Comparison of ENCODE assay signal across 16 cellular contexts in genomic region chr18:45588284-45588683, GRCh38. TPM values are rescaled to one million over a fixed set of nuclear protein-coding genes. Genes with fewer than 3 reads are reported as not detected.
A peak's percentile ranks its signal among the peaks of the same experiment; 100 is the strongest.
DNase-seq lines count a peak whose midpoint lies in the region; ATAC-seq and TF ChIP-seq lines count a peak whose summit lies in the region.
"Had no signal": no experiment of that assay in that cellular context is flagged by ENCODE, and none has a peak within 500 bp of the region (broad histone marks: within the 10 kb centered on the region; RNA-seq: fewer than 3 reads in every experiment).

No MANE protein-coding gene starts in this region.

- ATAC-seq in heart left ventricle (peak in 3 of 4 donors; percentile 17 to 69 (median 31)), HG02610 (IDR thresholded peaks at IDR 0.05; ENCODE audit: unreplicated experiment) (no peak)
- ATAC-seq: foreskin keratinocyte, left lobe of liver had no signal

- DNase-seq in AG08396 (ENCODE audit: low spot score) (peak; percentile 16), RPMI7951 (ENCODE audit: low read depth) (peak; percentile 84), heart left ventricle (peak in 1 of 5 donors; percentile 22), sigmoid colon (no peak), NCI-H1048 (lab: John Stamatoyannopoulos, UW) (no peak), NCI-H2171 treated with DMSO at 0.1 percent for 48 hours (lab: John Stamatoyannopoulos, UW) (no peak), endothelial cell (ENCODE audit: low spot score) (no peak)
- DNase-seq: activated gamma-delta T cell, AML-193, foreskin keratinocyte, GF-D8, NCI-H187, ovary had no signal

- no peaks in the 10 kb centered on the region for H3K36me3 Mint-ChIP-seq in endothelial cell (ENCODE audit: low read depth, unreplicated experiment)

- H3K9me3 ChIP-seq in heart left ventricle (peaks cover 0 to 8% (median 0%) of the 10 kb centered on the region in 12 donors), sigmoid colon (no peaks in the 10 kb centered on the region)
- H3K9me3 ChIP-seq: ovary had no signal

- H3K36me3 ChIP-seq in heart left ventricle, result no peaks in the 10 kb centered on the region
- H3K36me3 ChIP-seq in sigmoid colon, result no peaks in the 10 kb centered on the region
- H3K36me3 ChIP-seq: ovary had no signal

- TF ChIP-seq CTCF in heart left ventricle (IDR thresholded peaks at IDR 0.05), result no peak
- TF ChIP-seq CTCF in sigmoid colon (IDR thresholded peaks at IDR 0.05), result no peak
- no peak for TF ChIP-seq CTCF in endothelial cell (IDR thresholded peaks at IDR 0.05; ENCODE audit: unreplicated experiment)

- H3K27me3 ChIP-seq in heart left ventricle (no peaks in the 10 kb centered on the region), sigmoid colon (no peaks in the 10 kb centered on the region)
- H3K27me3 ChIP-seq: foreskin keratinocyte, ovary had no signal

- no peak overlapping the region for H3K4me3 Mint-ChIP-seq in endothelial cell (ENCODE audit: unreplicated experiment)

- no peak for TF ChIP-seq POLR2A in heart left ventricle (IDR thresholded peaks at IDR 0.05)
- TF ChIP-seq POLR2A in sigmoid colon (IDR thresholded peaks at IDR 0.05), result no peak

- no peaks in the 10 kb centered on the region for H3K4me1 Mint-ChIP-seq in endothelial cell (ENCODE audit: unreplicated experiment)

- H3K27ac Mint-ChIP-seq in endothelial cell (ENCODE audit: unreplicated experiment), result no peak overlapping the region

- intact Hi-C loops in heart left ventricle (cut with DNase I), result no loop called here
- intact Hi-C loops in sigmoid colon (cut with DNase I), result no loop called here

- 63 to 72% (median 70%) methylated on average over 3 of the region's 3 CpGs for WGBS in heart left ventricle, 4 donors
- WGBS in sigmoid colon, 2 donors, result 70 to 84% methylated on average over 3 of the region's 3 CpGs

- H3K27me3 Mint-ChIP-seq in endothelial cell (ENCODE audit: unreplicated experiment), result no peaks in the 10 kb centered on the region

- H3K4me1 ChIP-seq in heart left ventricle, result peaks cover 0 to 34% (median 8%) of the 10 kb centered on the region in 12 donors
- peaks cover 0 to 33% (median 30%) of the 10 kb centered on the region in 4 donors for H3K4me1 ChIP-seq in sigmoid colon
- H3K4me1 ChIP-seq: foreskin keratinocyte had no signal

- no peak for TF ChIP-seq EP300 in sigmoid colon (IDR thresholded peaks at IDR 0.05)

- H3K27ac ChIP-seq in heart left ventricle (peak overlapping the region in 8 of 12 donors; percentile 24 to 79 (median 58)), sigmoid colon (peak overlapping the region; percentile 46 to 73 (median 57))
- H3K27ac ChIP-seq: foreskin keratinocyte, ovary had no signal

- H3K4me3 ChIP-seq in heart left ventricle, result no peak overlapping the region
- no peak overlapping the region for H3K4me3 ChIP-seq in sigmoid colon
- H3K4me3 ChIP-seq: ovary had no signal

- H3K9me3 Mint-ChIP-seq in endothelial cell (ENCODE audit: unreplicated experiment), result no peaks in the 10 kb centered on the region

RNA-seq across cellular contexts. Expression of gene SLC14A2, which starts 27.0 kb away (rescaled TPM):
- 0.48 and 0.59 TPM in 2 replicates for total RNA-seq in RPMI7951 (2014; rRNA removed; shearing (Covaris generic))
- under 1 TPM in 4 of 9 donors, not detected in 5; 0.08 to 0.41 (median 0.16) TPM for total RNA-seq in heart left ventricle
- polyA plus RNA-seq in heart left ventricle, result under 1 TPM in 1 of 2 donors, not detected in 1; 0.03 TPM
- under 1 TPM in 1 of 4 donors, not detected in 3; 0.28 TPM for total RNA-seq in sigmoid colon
- under 1 TPM in 1 of 3 donors, not detected in 2; 0.01 TPM for polyA plus RNA-seq in sigmoid colon
- 0.31 TPM for total RNA-seq in endothelial cell (ENCODE audit: unreplicated experiment)
- total RNA-seq: cerebellum, foreskin keratinocyte, left lobe of liver had no signal
- polyA plus RNA-seq: foreskin keratinocyte had no signal

Comparison
In these comparisons a context has a peak if more than half of its experiments do, and no peak if none do; other contexts are left out.
1. DNase-seq: peak in AG08396 (single experiment) and RPMI7951 (single experiment); none in sigmoid colon (single experiment), NCI-H1048 (single experiment), NCI-H2171 treated with DMSO at 0.1 percent for 48 hours (single experiment) and endothelial cell (single experiment).